In the genomic region with DNA sequence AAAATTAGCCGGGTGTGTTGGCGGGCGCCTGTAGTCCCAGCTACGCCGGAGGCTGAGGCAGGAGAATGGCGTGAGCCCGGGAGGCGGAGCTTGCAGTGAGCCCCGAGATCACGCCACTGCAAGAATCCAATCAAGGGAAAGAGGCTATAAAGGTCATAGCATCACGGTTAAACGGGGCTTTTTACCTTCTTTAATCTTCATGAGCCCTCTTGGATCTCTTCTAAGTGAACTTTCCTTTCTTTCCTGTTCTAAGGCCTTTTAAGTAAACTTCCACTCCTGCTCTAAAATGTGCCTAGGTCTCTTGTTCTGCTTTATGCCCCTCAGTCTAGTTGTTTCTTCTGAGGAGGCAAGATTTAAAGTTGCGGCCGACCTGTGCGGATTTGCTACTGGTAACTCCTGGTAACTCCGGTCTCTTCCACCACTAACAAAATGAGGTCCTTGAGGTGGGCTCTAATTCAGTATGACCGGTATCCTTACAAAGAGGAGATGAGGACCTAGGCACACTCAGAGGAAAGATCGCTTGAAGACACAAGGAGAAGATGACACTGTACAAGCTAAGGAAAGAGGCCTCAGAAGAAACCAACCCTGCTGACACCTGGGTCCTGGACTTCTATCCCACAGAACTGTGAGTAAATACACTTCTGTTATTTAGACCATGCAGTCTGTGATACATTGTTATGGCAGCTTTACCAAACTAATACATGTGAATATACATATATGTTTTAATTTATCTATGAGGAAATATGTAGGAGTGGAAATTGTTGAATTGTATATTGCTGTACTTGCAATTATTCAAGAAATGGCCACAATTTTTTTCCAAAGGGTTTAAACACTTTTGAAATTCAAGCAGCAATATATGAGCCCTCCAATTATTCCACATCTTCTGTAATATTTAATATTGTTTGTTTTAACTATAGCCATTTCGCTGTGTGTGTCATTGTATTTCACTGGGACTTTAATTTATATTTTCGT, we compare ENCODE assay signal across 20 cellular contexts.
DNase-seq lines count a peak whose midpoint lies in the region; ATAC-seq, FAIRE-seq and TF ChIP-seq lines count a peak whose summit lies in the region.
"Had no signal": no experiment of that assay in that cellular context is flagged by ENCODE, and none has a peak within 500 bp of the region (broad histone marks: within the 10 kb centered on the region; RNA-seq: fewer than 3 reads in every experiment).

No MANE protein-coding gene starts in this region.

- intact Hi-C loops in K562 (cut with micrococcal nuclease): loop anchor here (10.0 kb wide), 2 partner anchors 270 to 950 kb away; partner anchors contain the start of gene TPK1
- intact Hi-C loops in MCF 10A (cut with micrococcal nuclease): no loop called here

- peaks cover 26% of the 10 kb centered on the region; the same call in 1 of the 2 replicates for H4K20me1 ChIP-seq in K562 (replicated peaks; ENCODE audit: control insufficient read depth, insufficient read depth, low read length)

- no peak; the same call in none of the 2 replicates for TF ChIP-seq EP300 in K562 (IDR thresholded peaks at IDR 0.05; ENCODE audit: low read length)

- under 1% methylated on average over 20 of the region's 20 CpGs for WGBS in K562 (ENCODE audit: insufficient coverage, low coverage, missing lambda C conversion rate)

- peak overlapping the region; percentile 52 for H3K4me3 ChIP-seq in K562
- H3K4me3 ChIP-seq: GM12878, GM23338 had no signal

- H3K27me3 ChIP-seq in K562 (ENCODE audit: control insufficient read depth in 2 of 2, insufficient read depth in 2 of 2, low read length in 2 of 2): no peaks in the 10 kb centered on the region
- H3K27me3 ChIP-seq: BE2C had no signal

- H3K79me2 ChIP-seq in K562 (ENCODE audit: control insufficient read depth, insufficient read depth, low read length): peaks cover 53% of the 10 kb centered on the region

- FAIRE-seq in K562 (lab: Jason Lieb, UNC): peak; percentile 69
- FAIRE-seq: A204.1, GM12878, H54 had no signal

- no peaks in the 10 kb centered on the region for H3K9me3 ChIP-seq in K562 (replicated peaks; ENCODE audit: control insufficient read depth, insufficient read depth, low read depth, low read length)
- H3K9me3 ChIP-seq: BE2C had no signal

- peak overlapping the region; percentile 91 for H2AFZ ChIP-seq in K562 (ENCODE audit: low read depth, low read length)
- H2AFZ ChIP-seq: GM23338 had no signal

- H3K36me3 Mint-ChIP-seq in MCF 10A (ENCODE audit: insufficient read depth, unreplicated experiment): no peaks in the 10 kb centered on the region

- H3K27me3 Mint-ChIP-seq in MCF 10A (ENCODE audit: insufficient read depth, unreplicated experiment): peaks cover 8% of the 10 kb centered on the region
- H3K27me3 Mint-ChIP-seq: CD4-positive, alpha-beta T cell had no signal

- in situ Hi-C loops in K562 (cut with MboI) (no loop called here), GM13977 (cut with MboI; ENCODE audit: low pct_unique_long_range_greater_than_20kb, low sequenced_read_pairs, unreplicated experiment) (no loop called here)

- CTCF ChIA-PET in K562 (lab: Yijun Ruan, JAX; ENCODE audit: low intra/inter-chr PET ratio) (interaction anchor here (0.6 kb wide), 1 partner anchor 331 kb away, joined by 3 read pairs; no protein-coding TSS in a partner anchor), MCF 10A (lab: Yijun Ruan, JAX) (no interaction called here)

- no peak for TF ChIP-seq RAD21 in K562 (CRISPR knock-in tag; conservative IDR thresholded peaks at IDR 0.05 in 1 of 2, IDR thresholded peaks at IDR 0.05 in 1 of 2)

- H3K4me1 ChIP-seq in K562 (replicated peaks in 1 of 2; ENCODE audit: control insufficient read depth in 2 of 2, insufficient read depth in 2 of 2, low read length in 2 of 2): peaks cover 0 to 4% of the 10 kb centered on the region in 2 experiments; a peak in 2 of 5 replicates
- H3K4me1 ChIP-seq: BE2C had no signal

- H3K27ac Mint-ChIP-seq in MCF 10A (ENCODE audit: low read depth, unreplicated experiment): no peak overlapping the region
- H3K27ac Mint-ChIP-seq: CD4-positive, alpha-beta T cell; GM23338 had no signal

- H3K4me3 Mint-ChIP-seq in MCF 10A (ENCODE audit: unreplicated experiment): no peak overlapping the region
- H3K4me3 Mint-ChIP-seq: CD4-positive, alpha-beta T cell; GM23338 had no signal

- H3K9me3 Mint-ChIP-seq in MCF 10A (ENCODE audit: unreplicated experiment): no peaks in the 10 kb centered on the region

- no peaks in the 10 kb centered on the region for H3K9me1 ChIP-seq in K562 (ENCODE audit: control insufficient read depth, insufficient read depth, low read length)

- peaks cover 11% of the 10 kb centered on the region; the same call in 2 of the 3 replicates for H3K36me3 ChIP-seq in K562 (ENCODE audit: control insufficient read depth, insufficient read depth, low read length)
- H3K36me3 ChIP-seq: BE2C had no signal

- no peaks in the 10 kb centered on the region for H3K4me1 Mint-ChIP-seq in MCF 10A (ENCODE audit: insufficient read depth, unreplicated experiment)
- H3K4me1 Mint-ChIP-seq: GM23338 had no signal

- H3K27ac ChIP-seq in K562 (ENCODE audit: extremely low read depth, low read depth, low read length): peak overlapping the region; percentile 86

- peak; percentile 77 for ATAC-seq in K562
- ATAC-seq: GM12878, GM23338 had no signal

- POLR2A ChIA-PET in K562 (lab: Yijun Ruan, JAX) (interaction anchor here (0.9 to 1.6 kb wide), 6 partner anchors 9 to 1385 kb away, joined by 3 to 11 read pairs (median 4); no protein-coding TSS in a partner anchor), MCF 10A (lab: Yijun Ruan, JAX) (no interaction called here)

- peak overlapping the region; percentile 81 to 88 for H3K9ac ChIP-seq in K562 (ENCODE audit: insufficient read depth in 1 of 2, low read depth in 2 of 2, low read length in 2 of 2)

- TF ChIP-seq POLR2A in K562 (conservative IDR thresholded peaks at IDR 0.05): peak; percentile 70

- no peak for TF ChIP-seq CTCF in K562 (IDR thresholded peaks at IDR 0.05 in 2 of 3, conservative IDR thresholded peaks at IDR 0.05 in 1 of 3; ENCODE audit: insufficient read depth in 2 of 3, low read depth in 1 of 3, low read length in 3 of 3)
- no peak for TF ChIP-seq CTCF in MCF 10A (IDR thresholded peaks at IDR 0.05; ENCODE audit: unreplicated experiment)
- no peak for TF ChIP-seq CTCF in GM13977 (IDR thresholded peaks at IDR 0.05; ENCODE audit: extremely low read depth, insufficient read depth, missing control alignments)

- DNase-seq in DMS53 (lab: John Stamatoyannopoulos, UW): peak; percentile 84
- peak; percentile 16 for DNase-seq in LoVo (ENCODE audit: low spot score)
- DNase-seq in SHP77 (lab: John Stamatoyannopoulos, UW): peak; percentile 35 to 59
- peak in 3 of 4 experiments; percentile 15 to 89 (median 43) for DNase-seq in K562 (ENCODE audit: extremely low read depth in 1 of 4, low spot score in 3 of 4)
- no peak for DNase-seq in MCF 10A (ENCODE audit: unreplicated experiment)
- no peak for DNase-seq in OCI-M2 (lab: John Stamatoyannopoulos, UW; ENCODE audit: unreplicated experiment)
- no peak for DNase-seq in GM13977 (ENCODE audit: low spot score)
- no peak for DNase-seq in T-helper 2 cell
- DNase-seq: ACHN; BE2C; C1 segment of cervical spinal cord; CD4-positive, alpha-beta T cell; DMS153; DND-41; EL; HCEC 1CT had no signal

- H3K4me2 ChIP-seq in K562 (ENCODE audit: insufficient read depth, low read length): peak overlapping the region; percentile 85; the same call in 1 of the 2 replicates
- H3K4me2 ChIP-seq: GM23338 had no signal

- BruUV-seq in K562 (replicated peaks; lab: Mats Ljungman, UMichigan): TSS peak; percentile 74
- no TSS peak for BruUV-seq in MCF 10A (replicated peaks; lab: Mats Ljungman, UMichigan)

TF ChIP-seq in K562, 482 proteins besides CTCF, POLR2A, EP300 and RAD21 (continues in another document):
- TF ChIP-seq, protein P1, sequence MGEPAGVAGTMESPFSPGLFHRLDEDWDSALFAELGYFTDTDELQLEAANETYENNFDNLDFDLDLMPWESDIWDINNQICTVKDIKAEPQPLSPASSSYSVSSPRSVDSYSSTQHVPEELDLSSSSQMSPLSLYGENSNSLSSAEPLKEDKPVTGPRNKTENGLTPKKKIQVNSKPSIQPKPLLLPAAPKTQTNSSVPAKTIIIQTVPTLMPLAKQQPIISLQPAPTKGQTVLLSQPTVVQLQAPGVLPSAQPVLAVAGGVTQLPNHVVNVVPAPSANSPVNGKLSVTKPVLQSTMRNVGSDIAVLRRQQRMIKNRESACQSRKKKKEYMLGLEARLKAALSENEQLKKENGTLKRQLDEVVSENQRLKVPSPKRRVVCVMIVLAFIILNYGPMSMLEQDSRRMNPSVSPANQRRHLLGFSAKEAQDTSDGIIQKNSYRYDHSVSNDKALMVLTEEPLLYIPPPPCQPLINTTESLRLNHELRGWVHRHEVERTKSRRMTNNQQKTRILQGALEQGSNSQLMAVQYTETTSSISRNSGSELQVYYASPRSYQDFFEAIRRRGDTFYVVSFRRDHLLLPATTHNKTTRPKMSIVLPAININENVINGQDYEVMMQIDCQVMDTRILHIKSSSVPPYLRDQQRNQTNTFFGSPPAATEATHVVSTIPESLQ (CRISPR knock-in tag; IDR thresholded peaks at IDR 0.05): no peak
- TF ChIP-seq MTA3 (IDR thresholded peaks at IDR 0.05; ENCODE audit: borderline replicate concordance): peak; percentile 56; the same call in 1 of the 2 replicates
- TF ChIP-seq KDM5B (IDR thresholded peaks at IDR 0.05; ENCODE audit: insufficient replicate concordance, low read depth, low read length): peak; percentile 83

Comparison
In these comparisons a context has a peak if more than half of its experiments do, and no peak if none do; other contexts are left out.
1. DNase-seq: peak in DMS53 (single experiment), LoVo (single experiment), SHP77 (2 of 2) and K562 (3 of 4); none in MCF 10A (single experiment), OCI-M2 (single experiment), GM13977 (single experiment) and T-helper 2 cell (0 of 5).